ENCODE assay signal across 1 cellular context in the genomic region with DNA sequence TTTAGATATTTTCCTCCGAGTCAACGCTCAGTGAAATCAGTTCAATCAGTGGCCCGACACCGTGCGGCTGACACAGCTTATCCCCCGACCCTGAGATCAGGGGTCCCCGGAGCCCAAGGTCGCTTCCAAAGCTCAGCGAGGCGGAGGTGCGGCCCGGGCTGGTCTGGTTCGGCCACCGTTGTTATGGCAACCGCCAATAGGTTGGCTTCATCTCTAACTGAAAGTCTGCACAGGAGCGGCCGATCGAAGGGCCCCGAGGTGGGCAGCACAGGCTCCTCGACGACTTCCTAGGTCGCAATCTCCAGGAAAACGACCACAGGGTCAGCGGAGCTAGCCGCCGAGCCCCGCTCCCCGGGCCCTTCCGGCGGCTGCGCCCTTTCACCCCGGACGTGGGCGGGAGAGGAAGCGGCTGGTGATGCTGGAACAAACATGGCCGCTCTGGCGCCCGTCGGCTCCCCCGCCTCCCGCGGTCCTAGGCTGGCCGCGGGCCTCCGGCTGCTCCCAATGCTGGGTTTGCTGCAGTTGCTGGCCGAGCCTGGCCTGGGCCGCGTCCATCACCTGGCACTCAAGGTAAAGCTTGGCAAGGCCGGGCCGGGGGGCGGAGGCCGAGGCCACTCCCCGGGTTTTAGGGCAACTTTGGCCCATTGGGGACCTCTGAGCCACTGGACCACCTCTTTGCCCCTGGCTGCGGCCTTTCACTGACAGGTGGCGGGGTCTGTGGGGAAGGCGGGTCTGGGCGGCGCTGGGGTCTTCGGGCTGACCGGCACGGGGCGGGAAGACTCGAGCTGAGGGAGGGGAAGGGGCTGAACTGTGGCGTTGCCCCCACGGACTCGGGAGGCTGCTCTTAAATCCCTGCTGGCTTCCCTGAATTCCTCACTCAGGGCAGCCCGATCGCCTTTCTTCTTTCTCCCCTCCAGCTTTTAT.
TF ChIP-seq lines count a peak whose summit lies in the region.

GPR107 (plus strand) TSS at position 403 of the 924 bp plus-strand sequence; CDS start at position 430, 27 bp downstream.

TF ChIP-seq in HepG2, 621 proteins besides CTCF, POLR2A, EP300 and RAD21 (continued from another document and continues in another):
- peak; percentile 47; the same call in 1 of the 2 replicates for TF ChIP-seq SOX13 (IDR thresholded peaks at IDR 0.05)
- TF ChIP-seq SOX13 (CRISPR knock-in tag; conservative IDR thresholded peaks at IDR 0.05 in 1 of 2, IDR thresholded peaks at IDR 0.05 in 1 of 2), result no peak; a peak in 1 of 4 replicates
- peak; percentile 56; the same call in 1 of the 2 replicates for TF ChIP-seq GZF1 (CRISPR knock-in tag; IDR thresholded peaks at IDR 0.05)
- peak in 1 of 2 experiments; percentile 77; a peak in 1 of 4 replicates for TF ChIP-seq NR2F1 (CRISPR knock-in tag; IDR thresholded peaks at IDR 0.05)
- peak; percentile 67 for TF ChIP-seq MED1 (CRISPR knock-in tag; IDR thresholded peaks at IDR 0.05)
- TF ChIP-seq HDAC1 (CRISPR knock-in tag; IDR thresholded peaks at IDR 0.05), result peak; percentile 24; the same call in 1 of the 2 replicates
- no peak for TF ChIP-seq RFX5 (IDR thresholded peaks at IDR 0.05; ENCODE audit: low read depth, low read length)
- TF ChIP-seq ZNF224 (CRISPR knock-in tag; IDR thresholded peaks at IDR 0.05), result 0 out of 2 replicates have a peak, but pooled peaks have one; percentile 72
- no peak for TF ChIP-seq RAD51 (IDR thresholded peaks at IDR 0.05; ENCODE audit: borderline replicate concordance)
- no peak for TF ChIP-seq HNRNPUL1 (IDR thresholded peaks at IDR 0.05; ENCODE audit: low read depth, low read length)
- TF ChIP-seq NR2F2 (IDR thresholded peaks at IDR 0.05; ENCODE audit: borderline replicate concordance, low read depth), result 0 out of 2 replicates have a peak, but pooled peaks have one; percentile 26
- TF ChIP-seq, protein P1, sequence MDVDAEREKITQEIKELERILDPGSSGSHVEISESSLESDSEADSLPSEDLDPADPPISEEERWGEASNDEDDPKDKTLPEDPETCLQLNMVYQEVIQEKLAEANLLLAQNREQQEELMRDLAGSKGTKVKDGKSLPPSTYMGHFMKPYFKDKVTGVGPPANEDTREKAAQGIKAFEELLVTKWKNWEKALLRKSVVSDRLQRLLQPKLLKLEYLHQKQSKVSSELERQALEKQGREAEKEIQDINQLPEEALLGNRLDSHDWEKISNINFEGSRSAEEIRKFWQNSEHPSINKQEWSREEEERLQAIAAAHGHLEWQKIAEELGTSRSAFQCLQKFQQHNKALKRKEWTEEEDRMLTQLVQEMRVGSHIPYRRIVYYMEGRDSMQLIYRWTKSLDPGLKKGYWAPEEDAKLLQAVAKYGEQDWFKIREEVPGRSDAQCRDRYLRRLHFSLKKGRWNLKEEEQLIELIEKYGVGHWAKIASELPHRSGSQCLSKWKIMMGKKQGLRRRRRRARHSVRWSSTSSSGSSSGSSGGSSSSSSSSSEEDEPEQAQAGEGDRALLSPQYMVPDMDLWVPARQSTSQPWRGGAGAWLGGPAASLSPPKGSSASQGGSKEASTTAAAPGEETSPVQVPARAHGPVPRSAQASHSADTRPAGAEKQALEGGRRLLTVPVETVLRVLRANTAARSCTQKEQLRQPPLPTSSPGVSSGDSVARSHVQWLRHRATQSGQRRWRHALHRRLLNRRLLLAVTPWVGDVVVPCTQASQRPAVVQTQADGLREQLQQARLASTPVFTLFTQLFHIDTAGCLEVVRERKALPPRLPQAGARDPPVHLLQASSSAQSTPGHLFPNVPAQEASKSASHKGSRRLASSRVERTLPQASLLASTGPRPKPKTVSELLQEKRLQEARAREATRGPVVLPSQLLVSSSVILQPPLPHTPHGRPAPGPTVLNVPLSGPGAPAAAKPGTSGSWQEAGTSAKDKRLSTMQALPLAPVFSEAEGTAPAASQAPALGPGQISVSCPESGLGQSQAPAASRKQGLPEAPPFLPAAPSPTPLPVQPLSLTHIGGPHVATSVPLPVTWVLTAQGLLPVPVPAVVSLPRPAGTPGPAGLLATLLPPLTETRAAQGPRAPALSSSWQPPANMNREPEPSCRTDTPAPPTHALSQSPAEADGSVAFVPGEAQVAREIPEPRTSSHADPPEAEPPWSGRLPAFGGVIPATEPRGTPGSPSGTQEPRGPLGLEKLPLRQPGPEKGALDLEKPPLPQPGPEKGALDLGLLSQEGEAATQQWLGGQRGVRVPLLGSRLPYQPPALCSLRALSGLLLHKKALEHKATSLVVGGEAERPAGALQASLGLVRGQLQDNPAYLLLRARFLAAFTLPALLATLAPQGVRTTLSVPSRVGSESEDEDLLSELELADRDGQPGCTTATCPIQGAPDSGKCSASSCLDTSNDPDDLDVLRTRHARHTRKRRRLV (CRISPR knock-in tag; IDR thresholded peaks at IDR 0.05), result peak; percentile 44; the same call in 1 of the 2 replicates
- no peak for TF ChIP-seq ZNF121 (CRISPR knock-in tag; IDR thresholded peaks at IDR 0.05)
- 0 out of 2 replicates have a peak, but pooled peaks have one; percentile 50 for TF ChIP-seq HOXA5 (CRISPR knock-in tag; IDR thresholded peaks at IDR 0.05)
- TF ChIP-seq KAT8 (CRISPR knock-in tag; IDR thresholded peaks at IDR 0.05), result peak; percentile 96
- TF ChIP-seq ZNF430 (CRISPR knock-in tag; IDR thresholded peaks at IDR 0.05), result peak; percentile 83; the same call in 1 of the 2 replicates
- 0 out of 2 replicates have a peak, but pooled peaks have one; percentile 65 for TF ChIP-seq ATF7-NPFF (CRISPR knock-in tag; IDR thresholded peaks at IDR 0.05; ENCODE audit: low read depth)
- TF ChIP-seq ZMYM2 (CRISPR knock-in tag; IDR thresholded peaks at IDR 0.05), result 0 out of 2 replicates have a peak, but pooled peaks have one; percentile 43
- TF ChIP-seq NFE2L1 (CRISPR knock-in tag; IDR thresholded peaks at IDR 0.05; ENCODE audit: borderline replicate concordance), result no peak
- TF ChIP-seq, protein P2, sequence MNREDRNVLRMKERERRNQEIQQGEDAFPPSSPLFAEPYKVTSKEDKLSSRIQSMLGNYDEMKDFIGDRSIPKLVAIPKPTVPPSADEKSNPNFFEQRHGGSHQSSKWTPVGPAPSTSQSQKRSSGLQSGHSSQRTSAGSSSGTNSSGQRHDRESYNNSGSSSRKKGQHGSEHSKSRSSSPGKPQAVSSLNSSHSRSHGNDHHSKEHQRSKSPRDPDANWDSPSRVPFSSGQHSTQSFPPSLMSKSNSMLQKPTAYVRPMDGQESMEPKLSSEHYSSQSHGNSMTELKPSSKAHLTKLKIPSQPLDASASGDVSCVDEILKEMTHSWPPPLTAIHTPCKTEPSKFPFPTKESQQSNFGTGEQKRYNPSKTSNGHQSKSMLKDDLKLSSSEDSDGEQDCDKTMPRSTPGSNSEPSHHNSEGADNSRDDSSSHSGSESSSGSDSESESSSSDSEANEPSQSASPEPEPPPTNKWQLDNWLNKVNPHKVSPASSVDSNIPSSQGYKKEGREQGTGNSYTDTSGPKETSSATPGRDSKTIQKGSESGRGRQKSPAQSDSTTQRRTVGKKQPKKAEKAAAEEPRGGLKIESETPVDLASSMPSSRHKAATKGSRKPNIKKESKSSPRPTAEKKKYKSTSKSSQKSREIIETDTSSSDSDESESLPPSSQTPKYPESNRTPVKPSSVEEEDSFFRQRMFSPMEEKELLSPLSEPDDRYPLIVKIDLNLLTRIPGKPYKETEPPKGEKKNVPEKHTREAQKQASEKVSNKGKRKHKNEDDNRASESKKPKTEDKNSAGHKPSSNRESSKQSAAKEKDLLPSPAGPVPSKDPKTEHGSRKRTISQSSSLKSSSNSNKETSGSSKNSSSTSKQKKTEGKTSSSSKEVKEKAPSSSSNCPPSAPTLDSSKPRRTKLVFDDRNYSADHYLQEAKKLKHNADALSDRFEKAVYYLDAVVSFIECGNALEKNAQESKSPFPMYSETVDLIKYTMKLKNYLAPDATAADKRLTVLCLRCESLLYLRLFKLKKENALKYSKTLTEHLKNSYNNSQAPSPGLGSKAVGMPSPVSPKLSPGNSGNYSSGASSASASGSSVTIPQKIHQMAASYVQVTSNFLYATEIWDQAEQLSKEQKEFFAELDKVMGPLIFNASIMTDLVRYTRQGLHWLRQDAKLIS (CRISPR knock-in tag; IDR thresholded peaks at IDR 0.05), result no peak
- no peak for TF ChIP-seq NPAS2 (CRISPR knock-in tag; IDR thresholded peaks at IDR 0.05; ENCODE audit: borderline replicate concordance)
- peak; percentile 88; the same call in 1 of the 2 replicates for TF ChIP-seq SP140L (CRISPR knock-in tag; IDR thresholded peaks at IDR 0.05; ENCODE audit: borderline replicate concordance)
- TF ChIP-seq BHLHE40 (IDR thresholded peaks at IDR 0.05; ENCODE audit: low read length), result no peak
- TF ChIP-seq, protein P3, sequence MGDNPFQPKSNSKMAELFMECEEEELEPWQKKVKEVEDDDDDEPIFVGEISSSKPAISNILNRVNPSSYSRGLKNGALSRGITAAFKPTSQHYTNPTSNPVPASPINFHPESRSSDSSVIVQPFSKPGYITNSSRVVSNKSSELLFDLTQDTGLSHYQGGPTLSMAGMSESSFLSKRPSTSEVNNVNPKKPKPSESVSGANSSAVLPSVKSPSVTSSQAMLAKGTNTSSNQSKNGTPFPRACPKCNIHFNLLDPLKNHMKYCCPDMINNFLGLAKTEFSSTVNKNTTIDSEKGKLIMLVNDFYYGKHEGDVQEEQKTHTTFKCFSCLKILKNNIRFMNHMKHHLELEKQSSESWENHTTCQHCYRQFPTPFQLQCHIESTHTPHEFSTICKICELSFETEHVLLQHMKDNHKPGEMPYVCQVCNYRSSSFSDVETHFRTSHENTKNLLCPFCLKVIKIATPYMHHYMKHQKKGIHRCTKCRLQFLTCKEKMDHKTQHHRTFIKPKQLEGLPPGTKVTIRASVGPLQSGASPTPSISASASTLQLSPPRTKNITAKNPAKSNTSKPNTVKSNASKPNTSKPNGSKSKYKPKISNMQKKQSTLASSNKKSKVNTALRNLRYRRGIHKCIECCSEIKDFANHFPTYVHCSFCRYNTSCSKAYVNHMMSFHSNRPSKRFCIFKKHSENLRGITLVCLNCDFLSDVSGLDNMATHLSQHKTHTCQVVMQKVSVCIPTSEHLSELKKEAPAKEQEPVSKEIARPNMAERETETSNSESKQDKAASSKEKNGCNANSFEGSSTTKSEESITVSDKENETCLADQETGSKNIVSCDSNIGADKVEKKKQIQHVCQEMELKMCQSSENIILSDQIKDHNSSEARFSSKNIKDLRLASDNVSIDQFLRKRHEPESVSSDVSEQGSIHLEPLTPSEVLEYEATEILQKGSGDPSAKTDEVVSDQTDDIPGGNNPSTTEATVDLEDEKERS (CRISPR knock-in tag; IDR thresholded peaks at IDR 0.05), result no peak; the same call in 1 of the 2 replicates
- TF ChIP-seq KLF15 (CRISPR knock-in tag; IDR thresholded peaks at IDR 0.05; ENCODE audit: borderline replicate concordance), result peak; percentile 78; the same call in 1 of the 2 replicates
- TF ChIP-seq HMGXB3 (CRISPR knock-in tag; IDR thresholded peaks at IDR 0.05; ENCODE audit: borderline replicate concordance), result no peak; the same call in 1 of the 2 replicates
- no peak for TF ChIP-seq CEBPG (CRISPR knock-in tag; IDR thresholded peaks at IDR 0.05)
- TF ChIP-seq ELF3 (CRISPR knock-in tag; IDR thresholded peaks at IDR 0.05), result peak; percentile 68
- TF ChIP-seq NKX3-1 (CRISPR knock-in tag; IDR thresholded peaks at IDR 0.05), result peak; percentile 62; the same call in 1 of the 2 replicates
- TF ChIP-seq, protein P4, sequence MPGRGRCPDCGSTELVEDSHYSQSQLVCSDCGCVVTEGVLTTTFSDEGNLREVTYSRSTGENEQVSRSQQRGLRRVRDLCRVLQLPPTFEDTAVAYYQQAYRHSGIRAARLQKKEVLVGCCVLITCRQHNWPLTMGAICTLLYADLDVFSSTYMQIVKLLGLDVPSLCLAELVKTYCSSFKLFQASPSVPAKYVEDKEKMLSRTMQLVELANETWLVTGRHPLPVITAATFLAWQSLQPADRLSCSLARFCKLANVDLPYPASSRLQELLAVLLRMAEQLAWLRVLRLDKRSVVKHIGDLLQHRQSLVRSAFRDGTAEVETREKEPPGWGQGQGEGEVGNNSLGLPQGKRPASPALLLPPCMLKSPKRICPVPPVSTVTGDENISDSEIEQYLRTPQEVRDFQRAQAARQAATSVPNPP (CRISPR knock-in tag; IDR thresholded peaks at IDR 0.05), result no peak
- no peak for TF ChIP-seq CEBPZ (IDR thresholded peaks at IDR 0.05; ENCODE audit: low read length)
